In genomic region chr20:58402827-58403226, GRCh38 we compare ENCODE assay signal across 15 cellular contexts. TPM values are rescaled to one million over a fixed set of nuclear protein-coding genes. Genes with fewer than 3 reads are reported as not detected.
DNase-seq lines count a peak whose midpoint lies in the region; ATAC-seq and TF ChIP-seq lines count a peak whose summit lies in the region.
"Had no signal": no experiment of that assay in that cellular context is flagged by ENCODE, and none has a peak within 500 bp of the region (broad histone marks: within the 10 kb centered on the region; RNA-seq: fewer than 3 reads in every experiment).

No MANE protein-coding gene starts in this region.

- no peak overlapping the region for H3K27ac Mint-ChIP-seq in activated T-helper 17 cell treated with anti-CD3 and anti-CD28 coated beads, Interleukin-2, amount 50 U/mL, for 72 hours
- H3K27ac Mint-ChIP-seq: activated CD4-positive, alpha-beta memory T cell treated with anti-CD3 and anti-CD28 coated beads, Interleukin-2, amount 10 ng/mL, durations not matched to agents 7 days and 5 days; neural progenitor cell had no signal

- H3K9me3 ChIP-seq in upper lobe of left lung, result no peaks in the 10 kb centered on the region

- 96 to 97% methylated on average over 5 of the region's 5 CpGs for WGBS in upper lobe of left lung, 2 donors

- H3K4me3 ChIP-seq in upper lobe of left lung, result no peak overlapping the region
- H3K4me3 ChIP-seq: lung, neural progenitor cell had no signal

- no peaks in the 10 kb centered on the region for H3K9me3 Mint-ChIP-seq in activated T-helper 17 cell treated with anti-CD3 and anti-CD28 coated beads, Interleukin-2, amount 50 U/mL, for 72 hours
- H3K9me3 Mint-ChIP-seq: activated CD4-positive, alpha-beta memory T cell treated with anti-CD3 and anti-CD28 coated beads, Interleukin-2, amount 10 ng/mL, durations not matched to agents 7 days and 5 days had no signal

- H3K27me3 ChIP-seq in upper lobe of left lung, result no peaks in the 10 kb centered on the region
- H3K27me3 ChIP-seq: neural progenitor cell had no signal

- peaks cover 17% of the 10 kb centered on the region for H3K36me3 Mint-ChIP-seq in activated T-helper 17 cell treated with anti-CD3 and anti-CD28 coated beads, Interleukin-2, amount 50 U/mL, for 72 hours (ENCODE audit: low read depth)

- no peak overlapping the region for H3K27ac ChIP-seq in upper lobe of left lung
- H3K27ac ChIP-seq: C4-2B, neural progenitor cell had no signal

- ATAC-seq in GM18868 (IDR thresholded peaks at IDR 0.05; ENCODE audit: unreplicated experiment) (peak; percentile 88), GM21447 (IDR thresholded peaks at IDR 0.05; ENCODE audit: unreplicated experiment) (peak; percentile 72), HG02970 (IDR thresholded peaks at IDR 0.05; ENCODE audit: low FRiP score, unreplicated experiment) (peak; percentile 57), upper lobe of left lung (ENCODE audit: low FRiP score in 2 of 2) (no peak)
- ATAC-seq in activated T-helper 17 cell treated with anti-CD3 and anti-CD28 coated beads, Interleukin-2, amount 50 U/mL, for 72 hours (replicated peaks), result peak; percentile 27
- ATAC-seq: sciatic nerve had no signal

- DNase-seq in upper lobe of left lung, result no peak
- no peak for DNase-seq in SHP77 (lab: John Stamatoyannopoulos, UW)
- DNase-seq in CD1c-positive myeloid dendritic cell (ENCODE audit: extremely low spot score), result no peak
- no peak for DNase-seq in stimulated activated CD4-positive, alpha-beta T cell treated with anti-CD3 and anti-CD28 coated beads, Interleukin-15, amount 100 ng/mL, for 24 hours
- DNase-seq: activated CD4-positive, alpha-beta memory T cell treated with anti-CD3 and anti-CD28 coated beads, Interleukin-2, amount 10 ng/mL, durations not matched to agents 7 days and 5 days; activated effector memory CD4-positive, alpha-beta T cell treated with anti-CD3 and anti-CD28 coated beads, Interleukin-2, amount 50 U/mL, for 16 hours; NCI-H2081 treated with DMSO at 0.1 percent for 48 hours had no signal

- no peak for TF ChIP-seq CTCF in upper lobe of left lung (IDR thresholded peaks at IDR 0.05)

- no peak for TF ChIP-seq EP300 in upper lobe of left lung (IDR thresholded peaks at IDR 0.05)

- H3K36me3 ChIP-seq in upper lobe of left lung, result no peaks in the 10 kb centered on the region
- H3K36me3 ChIP-seq: neural progenitor cell had no signal

- TF ChIP-seq POLR2A in upper lobe of left lung (IDR thresholded peaks at IDR 0.05), result no peak

- H3K4me1 Mint-ChIP-seq in activated T-helper 17 cell treated with anti-CD3 and anti-CD28 coated beads, Interleukin-2, amount 50 U/mL, for 72 hours, result peaks cover 20% of the 10 kb centered on the region
- H3K4me1 Mint-ChIP-seq: neural progenitor cell had no signal

- H3K27me3 Mint-ChIP-seq in activated T-helper 17 cell treated with anti-CD3 and anti-CD28 coated beads, Interleukin-2, amount 50 U/mL, for 72 hours, result no peaks in the 10 kb centered on the region
- H3K27me3 Mint-ChIP-seq: activated CD4-positive, alpha-beta memory T cell treated with anti-CD3 and anti-CD28 coated beads, Interleukin-2, amount 10 ng/mL, durations not matched to agents 7 days and 5 days had no signal

- peaks cover 16 to 43% (median 20%) of the 10 kb centered on the region in 4 donors for H3K4me1 ChIP-seq in upper lobe of left lung

- H3K4me3 Mint-ChIP-seq in activated T-helper 17 cell treated with anti-CD3 and anti-CD28 coated beads, Interleukin-2, amount 50 U/mL, for 72 hours, result no peak overlapping the region
- H3K4me3 Mint-ChIP-seq: activated CD4-positive, alpha-beta memory T cell treated with anti-CD3 and anti-CD28 coated beads, Interleukin-2, amount 10 ng/mL, durations not matched to agents 7 days and 5 days; neural progenitor cell had no signal

RNA-seq across cellular contexts. Expression of gene VAPB, which starts 13.8 kb away (rescaled TPM):
- 10 to 100 TPM; 43.2 to 48.2 TPM for total RNA-seq in activated T-helper 17 cell treated with anti-CD3 and anti-CD28 coated beads, Interleukin-2, amount 50 U/mL, for 72 hours
- 10 to 100 TPM; 13.8 to 48.2 (median 33.7) TPM for total RNA-seq in upper lobe of left lung

Comparison
In these comparisons a context has a peak if more than half of its experiments do, and no peak if none do; other contexts are left out.
1. ATAC-seq: peak in GM18868 (single experiment), GM21447 (single experiment), HG02970 (single experiment) and activated T-helper 17 cell treated with anti-CD3 and anti-CD28 coated beads, Interleukin-2, amount 50 U/mL, for 72 hours (single experiment); none in upper lobe of left lung (0 of 2).